8 cellular contexts compared by ENCODE assay signal in genomic region chr22:22810018-22810427, GRCh38.
DNase-seq lines count a peak whose midpoint lies in the region; ATAC-seq and TF ChIP-seq lines count a peak whose summit lies in the region.

No MANE protein-coding gene starts in this region.

- H3K27me3 Mint-ChIP-seq in endothelial cell (ENCODE audit: unreplicated experiment) = no peaks in the 10 kb centered on the region

- TF ChIP-seq CTCF in gastrocnemius medialis (IDR thresholded peaks at IDR 0.05 in 4 of 5, conservative IDR thresholded peaks at IDR 0.05 in 1 of 5) (peak in 3 of 5 experiments; percentile 24 to 46 (median 24)), endothelial cell (IDR thresholded peaks at IDR 0.05; ENCODE audit: unreplicated experiment) (no peak)

- no peaks in the 10 kb centered on the region for H3K36me3 Mint-ChIP-seq in endothelial cell (ENCODE audit: low read depth, unreplicated experiment)

- H3K4me3 Mint-ChIP-seq in endothelial cell (ENCODE audit: unreplicated experiment) = no peak overlapping the region

- H3K9me3 ChIP-seq in gastrocnemius medialis = no peaks in the 10 kb centered on the region

- DNase-seq in D341Med (ENCODE audit: low spot score) = peak; percentile 66
- peak; percentile 25 for DNase-seq in NCI-H1105 treated with DMSO at 0.1 percent for 48 hours (lab: John Stamatoyannopoulos, UW)
- peak; percentile 57 to 69 for DNase-seq in activated T-cell treated with anti-CD3 and anti-CD28 coated beads, Interleukin-2, amount 50 U/mL, for 48 hours
- peak; percentile 11 for DNase-seq in globus pallidus (ENCODE audit: low spot score)
- no peak for DNase-seq in gastrocnemius medialis
- no peak for DNase-seq in NCI-H1436 (lab: John Stamatoyannopoulos, UW)
- DNase-seq in endothelial cell (ENCODE audit: low spot score) = no peak

- peaks cover 0 to 6% (median 0%) of the 10 kb centered on the region in 3 donors for H3K27me3 ChIP-seq in gastrocnemius medialis

- H3K27ac Mint-ChIP-seq in endothelial cell (ENCODE audit: unreplicated experiment) = no peak overlapping the region

- H3K36me3 ChIP-seq in gastrocnemius medialis = no peaks in the 10 kb centered on the region

- in situ Hi-C loops in gastrocnemius medialis (cut with MboI; ENCODE audit: low sequenced_read_pairs in 4 of 4) = no loop called here

- H3K4me1 Mint-ChIP-seq in endothelial cell (ENCODE audit: unreplicated experiment) = peaks cover under 1% of the 10 kb centered on the region

- no peak for ATAC-seq in gastrocnemius medialis
- no peak for ATAC-seq in GM19324 (IDR thresholded peaks at IDR 0.05; ENCODE audit: low FRiP score, unreplicated experiment)

- no peaks in the 10 kb centered on the region for H3K4me1 ChIP-seq in gastrocnemius medialis

- intact Hi-C loops in gastrocnemius medialis (cut with DNase I; ENCODE audit: low total_unique reads) = loop anchor here (10.0 kb wide), 1 partner anchor 75 kb away; the partner anchor contains the start of gene IGLL5

- H3K9me3 Mint-ChIP-seq in endothelial cell (ENCODE audit: unreplicated experiment) = no peaks in the 10 kb centered on the region

- H3K4me3 ChIP-seq in gastrocnemius medialis = no peak overlapping the region

- no peak overlapping the region for H3K27ac ChIP-seq in gastrocnemius medialis

- no peak for TF ChIP-seq POLR2A in gastrocnemius medialis (IDR thresholded peaks at IDR 0.05)

Comparison
In these comparisons a context has a peak if more than half of its experiments do, and no peak if none do; other contexts are left out.
1. DNase-seq: peak in D341Med (single experiment), NCI-H1105 treated with DMSO at 0.1 percent for 48 hours (single experiment), activated T-cell treated with anti-CD3 and anti-CD28 coated beads, Interleukin-2, amount 50 U/mL, for 48 hours (2 of 2) and globus pallidus (single experiment); none in gastrocnemius medialis (0 of 2), NCI-H1436 (single experiment) and endothelial cell (single experiment).